1 cellular context compared by ENCODE assay signal in genomic region chr12:104131609-104132008, GRCh38.
A peak's percentile ranks its signal among the peaks of the same experiment; 100 is the strongest.
TF ChIP-seq lines count a peak whose summit lies in the region.

No MANE protein-coding gene starts in this region.

TF ChIP-seq in HepG2, 621 proteins besides CTCF, POLR2A, EP300 and RAD21 (continued from another document and continues in another):
- TF ChIP-seq ZNF318 (CRISPR knock-in tag; IDR thresholded peaks at IDR 0.05) = no peak
- TF ChIP-seq KLF16 (CRISPR knock-in tag; IDR thresholded peaks at IDR 0.05) = no peak
- TF ChIP-seq NR2F2 (IDR thresholded peaks at IDR 0.05; ENCODE audit: borderline replicate concordance, low read depth) = 0 out of 2 replicates have a peak, but pooled peaks have one; percentile 19
- TF ChIP-seq MED8 (CRISPR knock-in tag; IDR thresholded peaks at IDR 0.05; ENCODE audit: insufficient replicate concordance) = no peak
- peak; percentile 55; the same call in 1 of the 2 replicates for TF ChIP-seq ZKSCAN8 (CRISPR knock-in tag; IDR thresholded peaks at IDR 0.05; ENCODE audit: borderline replicate concordance)
- 0 out of 2 replicates have a peak, but pooled peaks have one; percentile 50 for TF ChIP-seq ZNF580 (CRISPR knock-in tag; IDR thresholded peaks at IDR 0.05; ENCODE audit: borderline replicate concordance, low read depth)
- no peak for TF ChIP-seq ZNF224 (CRISPR knock-in tag; IDR thresholded peaks at IDR 0.05)
- TF ChIP-seq HMG20A (CRISPR knock-in tag; IDR thresholded peaks at IDR 0.05; ENCODE audit: borderline replicate concordance) = peak; percentile 55; the same call in 1 of the 2 replicates
- TF ChIP-seq MEIS2 (CRISPR knock-in tag; IDR thresholded peaks at IDR 0.05) = 0 out of 2 replicates have a peak, but pooled peaks have one; percentile 29
- TF ChIP-seq ZNF564 (CRISPR knock-in tag; IDR thresholded peaks at IDR 0.05) = no peak
- no peak for TF ChIP-seq ZNF33B (CRISPR knock-in tag; IDR thresholded peaks at IDR 0.05)
- TF ChIP-seq TFDP2 (CRISPR knock-in tag; IDR thresholded peaks at IDR 0.05) = no peak
- TF ChIP-seq FOXP1 (IDR thresholded peaks at IDR 0.05) = peak; percentile 37; the same call in 1 of the 2 replicates
- TF ChIP-seq FOXP1 (CRISPR knock-in tag; IDR thresholded peaks at IDR 0.05) = peak; percentile 96
- TF ChIP-seq ZNF292 (CRISPR knock-in tag; IDR thresholded peaks at IDR 0.05; ENCODE audit: borderline replicate concordance, low read depth) = no peak
- TF ChIP-seq GTF2F1 (IDR thresholded peaks at IDR 0.05; ENCODE audit: low read length) = no peak
- no peak for TF ChIP-seq NFKBIZ (CRISPR knock-in tag; IDR thresholded peaks at IDR 0.05)
- TF ChIP-seq XBP1 (CRISPR knock-in tag; IDR thresholded peaks at IDR 0.05) = no peak
- TF ChIP-seq XRCC5 (optimal IDR thresholded peaks at IDR 0.05; ENCODE audit: low read length) = peak; percentile 22
- no peak for TF ChIP-seq CREB1 (IDR thresholded peaks at IDR 0.05)
- TF ChIP-seq CREB1 (CRISPR knock-in tag; IDR thresholded peaks at IDR 0.05) = no peak
- no peak for TF ChIP-seq ZNF460 (CRISPR knock-in tag; IDR thresholded peaks at IDR 0.05; ENCODE audit: borderline replicate concordance)
- TF ChIP-seq GATAD2A (CRISPR knock-in tag; IDR thresholded peaks at IDR 0.05) = peak; percentile 66
- no peak for TF ChIP-seq JARID2 (CRISPR knock-in tag; IDR thresholded peaks at IDR 0.05; ENCODE audit: insufficient replicate concordance)
- no peak for TF ChIP-seq PBX2 (CRISPR knock-in tag; IDR thresholded peaks at IDR 0.05)
- TF ChIP-seq ATF4 (CRISPR knock-in tag; IDR thresholded peaks at IDR 0.05) = 0 out of 4 replicates have a peak, but pooled peaks of 1 of the 2 experiments have one; percentile 28
- TF ChIP-seq ZNF451 (CRISPR knock-in tag; IDR thresholded peaks at IDR 0.05) = no peak
- peak; percentile 84 for TF ChIP-seq ZMYM3 (CRISPR knock-in tag; IDR thresholded peaks at IDR 0.05)
- TF ChIP-seq NFATC3 (CRISPR knock-in tag; IDR thresholded peaks at IDR 0.05) = no peak
- TF ChIP-seq CEBPG (CRISPR knock-in tag; IDR thresholded peaks at IDR 0.05) = peak; percentile 70
- no peak for TF ChIP-seq ZNF329 (CRISPR knock-in tag; IDR thresholded peaks at IDR 0.05; ENCODE audit: low read depth)
- TF ChIP-seq TEAD3 (CRISPR knock-in tag; optimal IDR thresholded peaks at IDR 0.05; ENCODE audit: borderline replicate concordance) = peak; percentile 87
- TF ChIP-seq NR2C2 (CRISPR knock-in tag; IDR thresholded peaks at IDR 0.05; ENCODE audit: borderline replicate concordance) = no peak
- TF ChIP-seq SOX6 (IDR thresholded peaks at IDR 0.05) = no peak
- peak; percentile 76 for TF ChIP-seq SOX6 (CRISPR knock-in tag; IDR thresholded peaks at IDR 0.05)
- no peak for TF ChIP-seq FOXA1 (IDR thresholded peaks at IDR 0.05)
- TF ChIP-seq FOXA1 (CRISPR knock-in tag; IDR thresholded peaks at IDR 0.05) = peak; percentile 81
- TF ChIP-seq ZNF512 (CRISPR knock-in tag; IDR thresholded peaks at IDR 0.05) = no peak
- peak; percentile 80 for TF ChIP-seq POGZ (CRISPR knock-in tag; IDR thresholded peaks at IDR 0.05)
- no peak for TF ChIP-seq HOXD1 (CRISPR knock-in tag; IDR thresholded peaks at IDR 0.05)
- TF ChIP-seq ZNF841 (CRISPR knock-in tag; IDR thresholded peaks at IDR 0.05; ENCODE audit: borderline replicate concordance) = no peak
- 0 out of 2 replicates have a peak, but pooled peaks have one; percentile 30 for TF ChIP-seq ZBTB4 (CRISPR knock-in tag; IDR thresholded peaks at IDR 0.05; ENCODE audit: borderline replicate concordance)
- no peak for TF ChIP-seq RFXAP (CRISPR knock-in tag; IDR thresholded peaks at IDR 0.05; ENCODE audit: borderline replicate concordance)
- peak; percentile 86 for TF ChIP-seq ARID5B (CRISPR knock-in tag; IDR thresholded peaks at IDR 0.05)
- no peak for TF ChIP-seq ZNF468 (CRISPR knock-in tag; IDR thresholded peaks at IDR 0.05)
- TF ChIP-seq ZNF253 (CRISPR knock-in tag; IDR thresholded peaks at IDR 0.05; ENCODE audit: borderline replicate concordance) = no peak
- no peak for TF ChIP-seq SNRNP70 (IDR thresholded peaks at IDR 0.05; ENCODE audit: low read depth, low read length)
